Comparison of ENCODE assay signal across 8 cellular contexts in the genomic region with DNA sequence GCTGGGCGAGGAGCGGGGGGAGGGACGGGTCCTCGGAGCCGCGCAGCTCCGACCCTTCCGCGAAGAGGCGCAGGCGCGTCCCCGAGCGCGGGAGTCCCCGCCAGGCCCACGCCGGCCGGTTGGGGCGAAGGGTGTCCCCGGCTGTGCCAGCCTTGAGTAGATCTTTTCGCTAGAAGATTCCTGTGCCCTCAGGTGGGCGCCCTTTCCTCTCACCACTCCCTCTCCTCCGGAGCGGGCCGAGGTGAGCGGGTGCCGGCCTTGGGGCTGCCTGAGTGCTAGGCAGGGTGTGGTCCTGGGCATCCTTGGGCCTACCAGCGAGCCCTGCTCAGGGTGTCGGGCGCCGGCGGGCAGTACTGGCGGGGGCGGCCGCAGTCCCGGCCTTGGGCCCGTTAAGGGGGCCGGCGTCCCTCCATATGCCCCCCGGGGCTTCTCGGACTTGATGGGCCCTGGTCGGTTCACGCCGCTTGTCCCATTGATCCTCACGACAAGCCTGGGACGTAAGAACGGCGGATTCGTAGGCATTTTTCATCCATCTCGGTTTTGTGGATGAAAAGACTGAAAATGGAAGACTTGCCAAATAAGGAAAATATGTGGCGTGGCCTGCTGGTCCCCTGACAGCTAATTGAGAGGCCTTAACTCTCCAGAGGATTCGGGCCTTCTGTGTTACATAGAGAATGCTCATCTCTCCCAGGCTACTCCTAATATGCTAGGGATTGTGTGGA. TPM values are rescaled to one million over a fixed set of nuclear protein-coding genes. Genes with fewer than 3 reads are reported as not detected.
DNase-seq lines count a peak whose midpoint lies in the region; ATAC-seq and TF ChIP-seq lines count a peak whose summit lies in the region.

No MANE protein-coding gene starts in this region.

- TF ChIP-seq CTCF in left ventricle myocardium inferior (IDR thresholded peaks at IDR 0.05; ENCODE audit: borderline replicate concordance): no peak
- no peak for TF ChIP-seq CTCF in progenitor cell of endocrine pancreas (IDR thresholded peaks at IDR 0.05; ENCODE audit: unreplicated experiment)

- H3K36me3 ChIP-seq in ES-I3 (ENCODE audit: insufficient read depth, low read length) (no peaks in the 10 kb centered on the region), left ventricle myocardium inferior (no peaks in the 10 kb centered on the region)

- H3K36me3 Mint-ChIP-seq in activated naive CD8-positive, alpha-beta T cell treated with anti-CD3 and anti-CD28 coated beads, Interleukin-2, amount 50 U/mL, for 24 hours (ENCODE audit: low read depth): peaks cover 24% of the 10 kb centered on the region
- H3K36me3 Mint-ChIP-seq in progenitor cell of endocrine pancreas (ENCODE audit: insufficient read depth): peaks cover 3% of the 10 kb centered on the region

- peak overlapping the region; percentile 73 for H3K9ac ChIP-seq in ES-I3 (ENCODE audit: low read depth, low read length)

- H3K4me1 ChIP-seq in ES-I3 (ENCODE audit: insufficient read depth, low read length) (peaks cover 7% of the 10 kb centered on the region), left ventricle myocardium inferior (peaks cover 47% of the 10 kb centered on the region)

- peak; percentile 38 for ATAC-seq in GM21786 (IDR thresholded peaks at IDR 0.05; ENCODE audit: unreplicated experiment)
- ATAC-seq in activated naive CD8-positive, alpha-beta T cell treated with anti-CD3 and anti-CD28 coated beads, Interleukin-2, amount 50 U/mL, for 24 hours: peak; percentile 70

- H3K9me3 Mint-ChIP-seq in activated naive CD8-positive, alpha-beta T cell treated with anti-CD3 and anti-CD28 coated beads, Interleukin-2, amount 50 U/mL, for 24 hours: no peaks in the 10 kb centered on the region
- H3K9me3 Mint-ChIP-seq in progenitor cell of endocrine pancreas (ENCODE audit: low read depth): peaks cover 4% of the 10 kb centered on the region

- H3K9me3 ChIP-seq in ES-I3 (ENCODE audit: control insufficient read depth, insufficient read depth, low read length): no peaks in the 10 kb centered on the region
- H3K9me3 ChIP-seq in left ventricle myocardium inferior (replicated peaks): no peaks in the 10 kb centered on the region

- intact Hi-C loops in left ventricle myocardium inferior (cut with micrococcal nuclease): no loop called here

- in situ Hi-C loops in KBM-7 (cut with MboI; ENCODE audit: low pct_unique_long_range_greater_than_20kb, low sequenced_read_pairs): no loop called here

- H3K27me3 Mint-ChIP-seq in activated naive CD8-positive, alpha-beta T cell treated with anti-CD3 and anti-CD28 coated beads, Interleukin-2, amount 50 U/mL, for 24 hours: no peaks in the 10 kb centered on the region
- H3K27me3 Mint-ChIP-seq in progenitor cell of endocrine pancreas: peaks cover 7% of the 10 kb centered on the region

- H3K27ac Mint-ChIP-seq in activated naive CD8-positive, alpha-beta T cell treated with anti-CD3 and anti-CD28 coated beads, Interleukin-2, amount 50 U/mL, for 24 hours: peak overlapping the region; percentile 90
- peak overlapping the region; percentile 45 for H3K27ac Mint-ChIP-seq in progenitor cell of endocrine pancreas

- peak; percentile 68 for DNase-seq in KBM-7
- DNase-seq in SKM-1 (lab: John Stamatoyannopoulos, UW; ENCODE audit: unreplicated experiment): peak; percentile 55
- peak; percentile 74 for DNase-seq in activated naive CD8-positive, alpha-beta T cell treated with anti-CD3 and anti-CD28 coated beads, Interleukin-2, amount 50 U/mL, for 24 hours
- peak; percentile 53 for DNase-seq in left ventricle myocardium inferior
- DNase-seq in progenitor cell of endocrine pancreas (ENCODE audit: low spot score, unreplicated experiment): peak; percentile 39
- DNase-seq in NCI-H1048 (lab: John Stamatoyannopoulos, UW): no peak

- H3K27me3 ChIP-seq in left ventricle myocardium inferior (ENCODE audit: low read depth): no peaks in the 10 kb centered on the region

- H3K27ac ChIP-seq in left ventricle myocardium inferior (replicated peaks): peak overlapping the region; percentile 98

- peaks cover 54% of the 10 kb centered on the region for H3K4me1 Mint-ChIP-seq in activated naive CD8-positive, alpha-beta T cell treated with anti-CD3 and anti-CD28 coated beads, Interleukin-2, amount 50 U/mL, for 24 hours
- peaks cover 10% of the 10 kb centered on the region for H3K4me1 Mint-ChIP-seq in progenitor cell of endocrine pancreas (ENCODE audit: low read depth)

- peak overlapping the region; percentile 92 for H3K4me3 Mint-ChIP-seq in activated naive CD8-positive, alpha-beta T cell treated with anti-CD3 and anti-CD28 coated beads, Interleukin-2, amount 50 U/mL, for 24 hours
- peak overlapping the region; percentile 77 for H3K4me3 Mint-ChIP-seq in progenitor cell of endocrine pancreas (ENCODE audit: low read depth)

- peak overlapping the region; percentile 98 for H3K4me3 ChIP-seq in left ventricle myocardium inferior

RNA-seq across cellular contexts. Expression of a gene that starts 0.7 kb away (rescaled TPM):
- total RNA-seq in left ventricle myocardium inferior (42.2 TPM), progenitor cell of endocrine pancreas (10.4 and 13.5 TPM in 2 replicates)
